20 cellular contexts compared by ENCODE assay signal in genomic region chr4:87783781-87784180, GRCh38. TPM values are rescaled to one million over a fixed set of nuclear protein-coding genes. Genes with fewer than 3 reads are reported as not detected.
DNase-seq lines count a peak whose midpoint lies in the region; ATAC-seq and TF ChIP-seq lines count a peak whose summit lies in the region.
"Had no signal": no experiment of that assay in that cellular context is flagged by ENCODE, and none has a peak within 500 bp of the region (broad histone marks: within the 10 kb centered on the region; RNA-seq: fewer than 3 reads in every experiment).

No MANE protein-coding gene starts in this region.

- no peak overlapping the region for H3K4me3 ChIP-seq in AG10803 (ENCODE audit: low read length)
- H3K4me3 ChIP-seq in fibroblast of mammary gland (ENCODE audit: control insufficient read depth, low read depth, low read length) = no peak overlapping the region
- no peak overlapping the region for H3K4me3 ChIP-seq in retinal pigment epithelial cell (ENCODE audit: low read length)

- no peak for TF ChIP-seq CTCF in AG10803 (conservative IDR thresholded peaks at IDR 0.05; ENCODE audit: low read length)
- TF ChIP-seq CTCF in fibroblast of mammary gland (conservative IDR thresholded peaks at IDR 0.05; ENCODE audit: control insufficient read depth, insufficient read depth, low read depth, low read length) = no peak
- no peak for TF ChIP-seq CTCF in retinal pigment epithelial cell (conservative IDR thresholded peaks at IDR 0.05; ENCODE audit: low read depth, low read length)

- DNase-seq in AG10803 (ENCODE audit: low read depth) (peak; percentile 69), LHCN-M2 (ENCODE audit: low read depth) (peak; percentile 39), fibroblast of mammary gland (ENCODE audit: low read depth) (peak; percentile 18), retinal pigment epithelial cell (ENCODE audit: low read depth) (peak; percentile 79)
- DNase-seq: 8988T, BE2C, H7, NCI-H1417, NCI-H1694 treated with DMSO at 0.1 percent for 48 hours, NCI-H2081 treated with DMSO at 0.1 percent for 48 hours, NCI-H446 treated with DMSO at 0.1 percent for 48 hours, NCI-H526 treated with DMSO at 0.1 percent for 48 hours, Right ventricle myocardium superior had no signal

- ATAC-seq in GM21737 (IDR thresholded peaks at IDR 0.05; ENCODE audit: unreplicated experiment) (no peak), HG02884 (IDR thresholded peaks at IDR 0.05; ENCODE audit: unreplicated experiment) (no peak)
- ATAC-seq in activated CD4-positive, CD25-positive, alpha-beta regulatory T cell treated with anti-CD3 and anti-CD28 coated beads, Interleukin-2, amount 50 U/mL, for 24 hours = no peak

RNA-seq across cellular contexts. Expression of gene IBSP, which starts 15.6 kb away (rescaled TPM):
- total RNA-seq in LHCN-M2 (2014; rRNA removed) = not detected in 2 replicates
- not detected for polyA plus RNA-seq in LHCN-M2 (2012)
- total RNA-seq: H7, MCF 10A, Right ventricle myocardium superior, SK-MEL-5 had no signal
- polyA plus RNA-seq: AG04450, IgD-negative memory B cell had no signal

RNA-seq across cellular contexts. Expression of gene MEPE, which starts 49.0 kb away (rescaled TPM):
- total RNA-seq in LHCN-M2 (2014; rRNA removed) = not detected in 2 replicates
- polyA plus RNA-seq in LHCN-M2 (2012) = not detected
- total RNA-seq: H7, MCF 10A, Right ventricle myocardium superior, SK-MEL-5 had no signal
- polyA plus RNA-seq: AG04450, IgD-negative memory B cell had no signal

Comparison
In these comparisons a context has a peak if more than half of its experiments do, and no peak if none do; other contexts are left out.
1. DNase-seq: peak in every context shown above with its lines; median percentile 79 in retinal pigment epithelial cell; 69 in AG10803; 39 in LHCN-M2; 18 in fibroblast of mammary gland.